In the genomic region with DNA sequence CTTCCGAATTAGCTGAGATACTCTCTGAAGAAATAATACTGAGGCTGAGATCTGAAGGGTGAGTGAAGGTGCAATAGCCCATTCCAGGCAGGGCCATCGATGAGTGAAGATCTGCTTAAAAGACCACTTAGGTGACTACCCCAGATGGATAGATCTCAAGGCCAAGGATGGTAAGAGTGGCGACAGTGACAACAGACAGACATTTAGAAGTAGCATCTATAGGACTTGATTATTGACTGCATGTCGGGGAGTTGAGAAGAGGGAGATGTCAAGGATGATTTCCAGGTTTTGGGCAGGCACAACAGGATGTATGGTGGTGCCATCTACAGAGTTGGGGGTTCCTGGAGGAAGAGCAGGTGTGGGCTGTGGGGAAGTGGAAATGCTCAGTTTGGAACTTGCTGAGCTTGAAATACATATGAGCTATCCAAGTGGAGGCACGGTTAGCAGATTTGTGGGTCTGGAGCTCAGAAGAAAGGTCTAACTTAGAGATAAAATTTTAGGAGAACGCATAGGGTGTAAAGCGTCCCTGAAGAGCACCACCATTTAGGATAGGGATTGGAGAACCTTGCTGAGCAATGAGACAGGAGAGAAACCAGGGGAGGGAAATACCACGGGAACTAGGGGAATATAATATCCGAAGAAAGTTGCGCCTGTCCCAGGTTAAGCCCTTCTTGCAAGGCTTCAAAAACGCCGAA, we compare ENCODE assay signal across 8 cellular contexts. TPM values are rescaled to one million over a fixed set of nuclear protein-coding genes. Genes with fewer than 3 reads are reported as not detected.
DNase-seq lines count a peak whose midpoint lies in the region; ATAC-seq and TF ChIP-seq lines count a peak whose summit lies in the region.

No MANE protein-coding gene starts in this region.

- no peak for TF ChIP-seq POLR2A in gastroesophageal sphincter (IDR thresholded peaks at IDR 0.05)
- no peak for TF ChIP-seq POLR2A in ovary (IDR thresholded peaks at IDR 0.05)

- CTCF ChIA-PET in activated CD4-positive, alpha-beta T cell treated with anti-CD3 and anti-CD28 coated beads, Interleukin-2, amount 10 ng/mL, durations not matched to agents 7 days and 5 days (lab: Charles Lee), result interaction anchor here (0.6 to 2.2 kb wide), 7 partner anchors 9 to 250 kb away, joined by 3 to 9 read pairs (median 5); partner anchors contain the start of genes ANKRD37, LRP2BP and SNX25
- CTCF ChIA-PET in activated CD8-positive, alpha-beta T cell treated with anti-CD3 and anti-CD28 coated beads for 36 hours (lab: Charles Lee), result interaction anchor here (0.6 to 3.0 kb wide), 8 partner anchors 26 to 241 kb away, joined by 3 to 14 read pairs (median 4); partner anchors contain the start of genes ANKRD37 and LRP2BP

- TF ChIP-seq EP300 in gastroesophageal sphincter (IDR thresholded peaks at IDR 0.05), result no peak
- TF ChIP-seq EP300 in ovary (IDR thresholded peaks at IDR 0.05), result no peak

- peak overlapping the region; percentile 89 for H3K4me3 Mint-ChIP-seq in activated CD4-positive, alpha-beta T cell treated with anti-CD3 and anti-CD28 coated beads, Interleukin-2, amount 10 ng/mL, durations not matched to agents 7 days and 5 days
- peak overlapping the region; percentile 83 for H3K4me3 Mint-ChIP-seq in activated CD8-positive, alpha-beta T cell treated with anti-CD3 and anti-CD28 coated beads for 36 hours

- H3K9me3 ChIP-seq in gastroesophageal sphincter (no peaks in the 10 kb centered on the region), ovary (no peaks in the 10 kb centered on the region)

- H3K9me3 Mint-ChIP-seq in activated CD4-positive, alpha-beta T cell treated with anti-CD3 and anti-CD28 coated beads, Interleukin-2, amount 10 ng/mL, durations not matched to agents 7 days and 5 days, result no peaks in the 10 kb centered on the region
- no peaks in the 10 kb centered on the region for H3K9me3 Mint-ChIP-seq in activated CD8-positive, alpha-beta T cell treated with anti-CD3 and anti-CD28 coated beads for 36 hours

- H3K27me3 Mint-ChIP-seq in activated CD4-positive, alpha-beta T cell treated with anti-CD3 and anti-CD28 coated beads, Interleukin-2, amount 10 ng/mL, durations not matched to agents 7 days and 5 days, result no peaks in the 10 kb centered on the region
- H3K27me3 Mint-ChIP-seq in activated CD8-positive, alpha-beta T cell treated with anti-CD3 and anti-CD28 coated beads for 36 hours, result peaks cover 3% of the 10 kb centered on the region

- intact Hi-C loops in activated CD8-positive, alpha-beta T cell treated with anti-CD3 and anti-CD28 coated beads for 36 hours (cut with micrococcal nuclease), result no loop called here
- intact Hi-C loops in ovary (cut with DNase I), result no loop called here

- H3K4me1 ChIP-seq in gastroesophageal sphincter (peaks cover 0 to 51% (median 14%) of the 10 kb centered on the region in 3 donors), ovary (ENCODE audit: insufficient read depth) (peaks cover 8% of the 10 kb centered on the region)

- ATAC-seq in HG03439 (IDR thresholded peaks at IDR 0.05; ENCODE audit: unreplicated experiment) (peak; percentile 3), gastroesophageal sphincter (peak; percentile 26)
- ATAC-seq in activated CD8-positive, alpha-beta T cell treated with anti-CD3 and anti-CD28 coated beads for 36 hours, result no peak

- H3K36me3 ChIP-seq in gastroesophageal sphincter, result peaks cover 0 to 14% of the 10 kb centered on the region in 2 donors
- H3K36me3 ChIP-seq in ovary, result no peaks in the 10 kb centered on the region

- 13 to 15% methylated on average over 9 to 11 of the region's 12 CpGs for WGBS in gastroesophageal sphincter (ENCODE audit: low coverage in 1 of 2), 2 donors
- 13 to 18% (median 15%) methylated on average over 12 of the region's 12 CpGs for WGBS in ovary, 3 donors

- POLR2A ChIA-PET in activated CD4-positive, alpha-beta T cell treated with anti-CD3 and anti-CD28 coated beads, Interleukin-2, amount 10 ng/mL, durations not matched to agents 7 days and 5 days (lab: Charles Lee), result interaction anchor here (1.8 kb wide), 1 partner anchor 29 kb away, joined by 7 read pairs; the partner anchor contains the start of genes ANKRD37 and LRP2BP
- POLR2A ChIA-PET in activated CD8-positive, alpha-beta T cell treated with anti-CD3 and anti-CD28 coated beads for 36 hours (lab: Charles Lee), result interaction anchor here (1.1 to 1.6 kb wide), 3 partner anchors 30 to 173 kb away, joined by 3 to 6 read pairs (median 4); partner anchors contain the start of gene LRP2BP

- DNase-seq in activated CD4-positive, alpha-beta T cell treated with anti-CD3 and anti-CD28 coated beads, Interleukin-2, amount 10 ng/mL, durations not matched to agents 7 days and 5 days, result no peak
- DNase-seq in activated CD4-positive, alpha-beta T cell treated with anti-CD3 and anti-CD28 coated beads, Interleukin-2, amount 50 U/mL, for 4 hours, result no peak
- peak; percentile 9 for DNase-seq in activated CD8-positive, alpha-beta T cell treated with anti-CD3 and anti-CD28 coated beads for 36 hours
- peak in 1 of 5 donors; percentile 24 for DNase-seq in ovary
- DNase-seq in NCI-H748 (lab: John Stamatoyannopoulos, UW; ENCODE audit: unreplicated experiment), result no peak
- DNase-seq in NCI-H446 treated with DMSO at 0.1 percent for 48 hours (lab: John Stamatoyannopoulos, UW), result no peak

- no peaks in the 10 kb centered on the region for H3K27me3 ChIP-seq in gastroesophageal sphincter
- H3K27me3 ChIP-seq in ovary, result no peaks in the 10 kb centered on the region

- H3K4me1 Mint-ChIP-seq in activated CD4-positive, alpha-beta T cell treated with anti-CD3 and anti-CD28 coated beads, Interleukin-2, amount 10 ng/mL, durations not matched to agents 7 days and 5 days, result peaks cover 32% of the 10 kb centered on the region
- H3K4me1 Mint-ChIP-seq in activated CD8-positive, alpha-beta T cell treated with anti-CD3 and anti-CD28 coated beads for 36 hours (ENCODE audit: low read depth), result peaks cover 32% of the 10 kb centered on the region

- H3K27ac ChIP-seq in gastroesophageal sphincter, result peak overlapping the region; percentile 92 to 98 (median 96)
- H3K27ac ChIP-seq in ovary, result peak overlapping the region; percentile 61 to 91

- no peak for TF ChIP-seq CTCF in activated CD8-positive, alpha-beta T cell treated with anti-CD3 and anti-CD28 coated beads for 36 hours (IDR thresholded peaks at IDR 0.05)
- no peak for TF ChIP-seq CTCF in gastroesophageal sphincter (IDR thresholded peaks at IDR 0.05)
- no peak for TF ChIP-seq CTCF in ovary (IDR thresholded peaks at IDR 0.05)

- H3K27ac Mint-ChIP-seq in activated CD4-positive, alpha-beta T cell treated with anti-CD3 and anti-CD28 coated beads, Interleukin-2, amount 10 ng/mL, durations not matched to agents 7 days and 5 days, result peak overlapping the region; percentile 99
- H3K27ac Mint-ChIP-seq in activated CD8-positive, alpha-beta T cell treated with anti-CD3 and anti-CD28 coated beads for 36 hours, result peak overlapping the region; percentile 99

- H3K36me3 Mint-ChIP-seq in activated CD4-positive, alpha-beta T cell treated with anti-CD3 and anti-CD28 coated beads, Interleukin-2, amount 10 ng/mL, durations not matched to agents 7 days and 5 days (ENCODE audit: low read depth), result peaks cover 10% of the 10 kb centered on the region
- peaks cover 8% of the 10 kb centered on the region for H3K36me3 Mint-ChIP-seq in activated CD8-positive, alpha-beta T cell treated with anti-CD3 and anti-CD28 coated beads for 36 hours (ENCODE audit: low read depth)

- H3K4me3 ChIP-seq in gastroesophageal sphincter (peak overlapping the region; percentile 69 to 98), ovary (peak overlapping the region; percentile 71)

RNA-seq across cellular contexts. Expression of gene UFSP2, which starts 0.7 kb away (rescaled TPM):
- total RNA-seq in activated CD4-positive, alpha-beta T cell treated with anti-CD3 and anti-CD28 coated beads, Interleukin-2, amount 10 ng/mL, durations not matched to agents 7 days and 5 days, result 10 to 100 TPM; 17.9 to 20.3 TPM
- 10 to 100 TPM; 32.0 to 36.1 TPM for total RNA-seq in activated CD8-positive, alpha-beta T cell treated with anti-CD3 and anti-CD28 coated beads for 36 hours
- total RNA-seq in gastroesophageal sphincter, result 10 to 100 TPM; 36.0 to 63.7 (median 51.9) TPM
- 10 to 100 TPM; 33.4 to 69.3 (median 51.3) TPM for total RNA-seq in ovary
- polyA plus RNA-seq in ovary, result 10 to 100 TPM; 37.0 to 67.9 TPM

RNA-seq across cellular contexts. Expression of gene ANKRD37, which starts 28.4 kb away (rescaled TPM):
- 10 to 100 TPM; 12.0 to 12.8 TPM for total RNA-seq in activated CD4-positive, alpha-beta T cell treated with anti-CD3 and anti-CD28 coated beads, Interleukin-2, amount 10 ng/mL, durations not matched to agents 7 days and 5 days
- 10 to 100 TPM; 51.2 to 54.6 TPM for total RNA-seq in activated CD8-positive, alpha-beta T cell treated with anti-CD3 and anti-CD28 coated beads for 36 hours
- total RNA-seq in gastroesophageal sphincter (10 to 100 TPM in 2 of 4 donors, 1 to 10 TPM in 2; 6.7 to 16.5 (median 9.8) TPM), ovary (10 to 100 TPM in 6 of 7 donors, 1 to 10 TPM in 1; 9.8 to 72.8 (median 20.1) TPM)
- 10 to 100 TPM in 1 of 2 donors, 1 to 10 TPM in 1; 6.3 to 16.2 TPM for polyA plus RNA-seq in ovary

RNA-seq across cellular contexts. Expression of gene LRP2BP, which starts 29.3 kb away (rescaled TPM):
- under 1 TPM; 0.73 to 0.79 TPM for total RNA-seq in activated CD4-positive, alpha-beta T cell treated with anti-CD3 and anti-CD28 coated beads, Interleukin-2, amount 10 ng/mL, durations not matched to agents 7 days and 5 days
- total RNA-seq in activated CD8-positive, alpha-beta T cell treated with anti-CD3 and anti-CD28 coated beads for 36 hours, result 1 to 10 TPM; 1.1 to 1.2 TPM
- total RNA-seq in gastroesophageal sphincter, result 1 to 10 TPM in 3 of 4 donors, under 1 TPM in 1; 0.81 to 4.4 (median 1.5) TPM
- 1 to 10 TPM; 2.0 to 5.9 (median 3.7) TPM for total RNA-seq in ovary
- 1 to 10 TPM in 1 of 2 donors, under 1 TPM in 1; 0.77 to 1.6 TPM for polyA plus RNA-seq in ovary

RNA-seq across cellular contexts. Expression of gene CCDC110, which starts 46.5 kb away (rescaled TPM):
- not detected for total RNA-seq in activated CD4-positive, alpha-beta T cell treated with anti-CD3 and anti-CD28 coated beads, Interleukin-2, amount 10 ng/mL, durations not matched to agents 7 days and 5 days
- total RNA-seq in activated CD8-positive, alpha-beta T cell treated with anti-CD3 and anti-CD28 coated beads for 36 hours, result under 1 TPM; 0.45 to 0.81 TPM
- total RNA-seq in gastroesophageal sphincter (1 to 10 TPM in 3 of 4 donors, under 1 TPM in 1; 0.67 to 7.5 (median 2.4) TPM), ovary (1 to 10 TPM; 2.8 to 6.4 (median 3.3) TPM)
- polyA plus RNA-seq in ovary, result 1 to 10 TPM; 1.8 to 2.7 TPM
